9 cellular contexts compared by ENCODE assay signal in genomic region chr2:196242131-196242620, GRCh38.
DNase-seq lines count a peak whose midpoint lies in the region; ATAC-seq, FAIRE-seq and TF ChIP-seq lines count a peak whose summit lies in the region.
"Had no signal": no experiment of that assay in that cellular context is flagged by ENCODE, and none has a peak within 500 bp of the region (broad histone marks: within the 10 kb centered on the region; RNA-seq: fewer than 3 reads in every experiment).

No MANE protein-coding gene starts in this region.

- peak overlapping the region in 2 of 4 donors; percentile 15 to 25 for H3K27ac ChIP-seq in esophagus muscularis mucosa (replicated peaks in 1 of 4)

- no peak for FAIRE-seq in frontal cortex (lab: Jason Lieb, UNC)
- FAIRE-seq: G401.6 had no signal

- TF ChIP-seq EP300 in esophagus muscularis mucosa (IDR thresholded peaks at IDR 0.05) = no peak

- H3K4me3 ChIP-seq in esophagus muscularis mucosa = no peak overlapping the region

- no peak for TF ChIP-seq POLR2A in esophagus muscularis mucosa (IDR thresholded peaks at IDR 0.05; ENCODE audit: low read depth)

- H3K36me3 Mint-ChIP-seq in T-helper 2 cell treated with Interferon-gamma antibody and Interleukin-4, amounts not matched to agents 5 μg/mL and 100 μg/mL, for 36 hours (ENCODE audit: low read depth) = peaks cover under 1% of the 10 kb centered on the region

- ATAC-seq in GM19328 (IDR thresholded peaks at IDR 0.05; ENCODE audit: unreplicated experiment) (peak; percentile 78), HG03175 (IDR thresholded peaks at IDR 0.05; ENCODE audit: unreplicated experiment) (peak; percentile 90)

- no peaks in the 10 kb centered on the region for H3K9me3 ChIP-seq in esophagus muscularis mucosa

- TF ChIP-seq CTCF in esophagus muscularis mucosa (IDR thresholded peaks at IDR 0.05) = no peak

- peak overlapping the region; percentile 78 for H3K4me3 Mint-ChIP-seq in T-helper 2 cell treated with Interferon-gamma antibody and Interleukin-4, amounts not matched to agents 5 μg/mL and 100 μg/mL, for 36 hours

- H3K27me3 ChIP-seq in esophagus muscularis mucosa = no peaks in the 10 kb centered on the region

- H3K36me3 ChIP-seq in esophagus muscularis mucosa = peaks cover 0 to 57% (median 0%) of the 10 kb centered on the region in 4 donors

- DNase-seq in Ammon's horn (ENCODE audit: low spot score) (peak; percentile 35), iris pigment epithelial cell (ENCODE audit: low read depth) (peak; percentile 60), frontal cortex (ENCODE audit: low spot score in 2 of 2) (no peak), esophagus muscularis mucosa (ENCODE audit: extremely low spot score) (no peak), NCI-H526 treated with DMSO at 0.1 percent for 48 hours (lab: John Stamatoyannopoulos, UW) (no peak)
- no peak for DNase-seq in T-helper 2 cell treated with Interferon-gamma antibody and Interleukin-4, amounts not matched to agents 5 μg/mL and 100 μg/mL, for 36 hours (ENCODE audit: low spot score)

- peaks cover 8% of the 10 kb centered on the region for H3K9me3 Mint-ChIP-seq in T-helper 2 cell treated with Interferon-gamma antibody and Interleukin-4, amounts not matched to agents 5 μg/mL and 100 μg/mL, for 36 hours

- intact Hi-C loops in esophagus muscularis mucosa (cut with DNase I) = no loop called here

- H3K4me1 Mint-ChIP-seq in T-helper 2 cell treated with Interferon-gamma antibody and Interleukin-4, amounts not matched to agents 5 μg/mL and 100 μg/mL, for 36 hours (ENCODE audit: low read depth) = peaks cover 56% of the 10 kb centered on the region

- WGBS in esophagus muscularis mucosa = 84% methylated on average over 7 of the region's 7 CpGs

- peaks cover 3 to 13% (median 8%) of the 10 kb centered on the region in 4 donors for H3K4me1 ChIP-seq in esophagus muscularis mucosa

- no peaks in the 10 kb centered on the region for H3K27me3 Mint-ChIP-seq in T-helper 2 cell treated with Interferon-gamma antibody and Interleukin-4, amounts not matched to agents 5 μg/mL and 100 μg/mL, for 36 hours (ENCODE audit: low read depth)

- peak overlapping the region; percentile 98 for H3K27ac Mint-ChIP-seq in T-helper 2 cell treated with Interferon-gamma antibody and Interleukin-4, amounts not matched to agents 5 μg/mL and 100 μg/mL, for 36 hours

Comparison
In these comparisons a context has a peak if more than half of its experiments do, and no peak if none do; other contexts are left out.
1. DNase-seq: peak in Ammon's horn (single experiment) and iris pigment epithelial cell (single experiment); none in T-helper 2 cell treated with Interferon-gamma antibody and Interleukin-4, amounts not matched to agents 5 μg/mL and 100 μg/mL, for 36 hours (single experiment), frontal cortex (0 of 2), esophagus muscularis mucosa (single experiment) and NCI-H526 treated with DMSO at 0.1 percent for 48 hours (single experiment).